ENCODE assay signal across 18 cellular contexts in the genomic region with DNA sequence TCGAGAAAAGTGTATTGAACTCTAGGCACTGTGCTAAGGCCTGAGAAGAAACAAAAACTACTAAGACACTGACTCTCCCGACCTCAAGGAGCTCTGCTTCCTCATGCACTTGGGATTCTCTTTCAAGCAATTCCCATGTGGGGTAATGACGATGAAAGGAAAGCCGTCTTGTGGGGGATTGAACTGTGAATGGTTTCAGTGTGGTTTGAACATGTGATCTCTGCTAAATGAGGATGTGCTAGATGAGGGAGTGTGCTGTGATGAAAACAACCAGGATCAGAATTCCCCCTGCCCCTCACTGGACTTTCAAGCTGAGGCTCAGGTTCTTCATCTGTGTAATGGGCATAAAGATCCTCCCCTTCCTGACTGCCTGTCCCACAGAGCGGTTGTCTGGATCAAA.
DNase-seq lines count a peak whose midpoint lies in the region; ATAC-seq, FAIRE-seq and TF ChIP-seq lines count a peak whose summit lies in the region.
"Had no signal": no experiment of that assay in that cellular context is flagged by ENCODE, and none has a peak within 500 bp of the region (broad histone marks: within the 10 kb centered on the region; RNA-seq: fewer than 3 reads in every experiment).

No MANE protein-coding gene starts in this region.

- H3K27me3 Mint-ChIP-seq in GM23338 (ENCODE audit: insufficient read depth, low read depth, poor library complexity) (no peaks in the 10 kb centered on the region), astrocyte (ENCODE audit: low read depth, unreplicated experiment) (no peaks in the 10 kb centered on the region), memory B cell (no peaks in the 10 kb centered on the region)
- H3K27me3 Mint-ChIP-seq: activated naive CD8-positive, alpha-beta T cell treated with anti-CD3 and anti-CD28 coated beads, Interleukin-2, amount 10 ng/mL, durations not matched to agents 7 days and 5 days had no signal

- peak overlapping the region; percentile 68 for H3K4me2 ChIP-seq in BLaER1
- H3K4me2 ChIP-seq in GM23338 = no peak overlapping the region
- peak overlapping the region; percentile 75 for H3K4me2 ChIP-seq in astrocyte (ENCODE audit: low read length)

- H3K4me1 Mint-ChIP-seq in GM23338 (no peaks in the 10 kb centered on the region), astrocyte (ENCODE audit: low read depth, unreplicated experiment) (peaks cover 11% of the 10 kb centered on the region), memory B cell (peaks cover 15% of the 10 kb centered on the region)

- H3K9me3 Mint-ChIP-seq in GM23338 (no peaks in the 10 kb centered on the region), astrocyte (ENCODE audit: unreplicated experiment) (peaks cover 2% of the 10 kb centered on the region), memory B cell (no peaks in the 10 kb centered on the region)
- H3K9me3 Mint-ChIP-seq: activated naive CD8-positive, alpha-beta T cell treated with anti-CD3 and anti-CD28 coated beads, Interleukin-2, amount 10 ng/mL, durations not matched to agents 7 days and 5 days had no signal

- no peak for FAIRE-seq in astrocyte (lab: Jason Lieb, UNC)
- FAIRE-seq: D721Med, G401.6 had no signal

- H3K4me1 ChIP-seq in BLaER1 (peaks cover 27% of the 10 kb centered on the region), GM23338 (ENCODE audit: insufficient read depth) (no peaks in the 10 kb centered on the region), astrocyte (ENCODE audit: insufficient read depth, low read length) (peaks cover 11% of the 10 kb centered on the region)

- no peak for ATAC-seq in GM23338
- no peak for ATAC-seq in memory B cell (ENCODE audit: low read depth)
- no peak for ATAC-seq in GM19351 (IDR thresholded peaks at IDR 0.05; ENCODE audit: unreplicated experiment)
- ATAC-seq in GM18873 (IDR thresholded peaks at IDR 0.05; ENCODE audit: low FRiP score, unreplicated experiment) = no peak

- DNase-seq in GM23338 (ENCODE audit: low spot score) = no peak
- DNase-seq in astrocyte (ENCODE audit: low read depth) = no peak
- no peak for DNase-seq in memory B cell (ENCODE audit: low spot score in 2 of 2)
- no peak for DNase-seq in substantia nigra (lab: John Stamatoyannopoulos, UW)
- no peak for DNase-seq in WERI-Rb-1
- DNase-seq: activated naive CD8-positive, alpha-beta T cell treated with anti-CD3 and anti-CD28 coated beads, Interleukin-2, amount 10 ng/mL, durations not matched to agents 7 days and 5 days; activated T-cell treated with anti-CD3 and anti-CD28 coated beads for 4 hours; effector memory CD4-positive, alpha-beta T cell; H7; KG1; mucosa of descending colon; NCI-H526 treated with DMSO at 0.1 percent for 48 hours; right cardiac atrium had no signal

- H3K4me3 Mint-ChIP-seq in GM23338 = no peak overlapping the region
- H3K4me3 Mint-ChIP-seq in astrocyte (ENCODE audit: unreplicated experiment) = no peak overlapping the region
- no peak overlapping the region for H3K4me3 Mint-ChIP-seq in memory B cell
- H3K4me3 Mint-ChIP-seq: activated naive CD8-positive, alpha-beta T cell treated with anti-CD3 and anti-CD28 coated beads, Interleukin-2, amount 10 ng/mL, durations not matched to agents 7 days and 5 days had no signal

- TF ChIP-seq CTCF in GM23338 (conservative IDR thresholded peaks at IDR 0.05; ENCODE audit: low read depth in 2 of 2) (no peak), astrocyte (IDR thresholded peaks at IDR 0.05; ENCODE audit: insufficient read depth, low read depth, low read length) (no peak), WERI-Rb-1 (IDR thresholded peaks at IDR 0.05; ENCODE audit: low read depth, low read length) (no peak)

- H3K36me3 ChIP-seq in BLaER1 (peaks cover 85% of the 10 kb centered on the region), GM23338 (ENCODE audit: insufficient read depth) (0 out of 2 replicates have a peak, but pooled peaks cover 5% of the 10 kb centered on the region), astrocyte (ENCODE audit: insufficient read depth, low read length) (peaks cover 8% of the 10 kb centered on the region), WERI-Rb-1 (peaks cover 17% of the 10 kb centered on the region)

- H4K20me1 ChIP-seq in BLaER1 = no peaks in the 10 kb centered on the region
- no peaks in the 10 kb centered on the region; the same call in 1 of the 2 replicates for H4K20me1 ChIP-seq in GM23338 (replicated peaks; ENCODE audit: insufficient read depth)
- no peaks in the 10 kb centered on the region for H4K20me1 ChIP-seq in astrocyte (ENCODE audit: insufficient read depth, low read length)

- H3K27me3 ChIP-seq in BLaER1 (no peaks in the 10 kb centered on the region), GM23338 (ENCODE audit: insufficient read depth) (no peaks in the 10 kb centered on the region), astrocyte (ENCODE audit: insufficient read depth, low read length) (no peaks in the 10 kb centered on the region), WERI-Rb-1 (ENCODE audit: insufficient read depth, low read depth, severe bottlenecking) (no peaks in the 10 kb centered on the region)

- H3K36me3 Mint-ChIP-seq in GM23338 (ENCODE audit: low read depth) (peaks cover 3% of the 10 kb centered on the region; the same call in 2 of the 3 replicates), astrocyte (ENCODE audit: low read depth, unreplicated experiment) (peaks cover 6% of the 10 kb centered on the region), memory B cell (peaks cover 36% of the 10 kb centered on the region)

- H3K79me2 ChIP-seq in GM23338 (replicated peaks; ENCODE audit: insufficient read depth) (no peaks in the 10 kb centered on the region), astrocyte (ENCODE audit: insufficient read depth, low read length) (no peaks in the 10 kb centered on the region)

- no peaks in the 10 kb centered on the region for H3K9me2 ChIP-seq in GM23338 (ENCODE audit: insufficient read depth)

- H3K4me3 ChIP-seq in BLaER1 = no peak overlapping the region
- no peak overlapping the region for H3K4me3 ChIP-seq in GM23338
- H3K4me3 ChIP-seq in astrocyte (ENCODE audit: insufficient read depth, low read depth, low read length) = no peak overlapping the region
- H3K4me3 ChIP-seq in WERI-Rb-1 (ENCODE audit: low read depth, low read length) = no peak overlapping the region
- H3K4me3 ChIP-seq: mucosa of descending colon had no signal

- H3F3A ChIP-seq in GM23338 (replicated peaks; ENCODE audit: low read depth) = no peaks in the 10 kb centered on the region

- H3K27ac Mint-ChIP-seq in GM23338 = no peak overlapping the region
- no peak overlapping the region for H3K27ac Mint-ChIP-seq in astrocyte (ENCODE audit: unreplicated experiment)
- peak overlapping the region; percentile 75 for H3K27ac Mint-ChIP-seq in memory B cell
- H3K27ac Mint-ChIP-seq: activated naive CD8-positive, alpha-beta T cell treated with anti-CD3 and anti-CD28 coated beads, Interleukin-2, amount 10 ng/mL, durations not matched to agents 7 days and 5 days had no signal

- no peaks in the 10 kb centered on the region for H3K9me3 ChIP-seq in BLaER1
- H3K9me3 ChIP-seq in astrocyte (ENCODE audit: insufficient read depth, low read depth, low read length) = no peaks in the 10 kb centered on the region
- no peaks in the 10 kb centered on the region for H3K9me3 ChIP-seq in WERI-Rb-1 (ENCODE audit: severe bottlenecking)
- H3K9me3 ChIP-seq: mucosa of descending colon had no signal

- H3K9ac ChIP-seq in BLaER1 (no peak overlapping the region), astrocyte (ENCODE audit: low read length) (no peak overlapping the region)

- H3K27ac ChIP-seq in BLaER1 (peak overlapping the region; percentile 2; the same call in 1 of the 2 replicates), GM23338 (ENCODE audit: low read depth) (peak overlapping the region; percentile 74; the same call in 1 of the 2 replicates), astrocyte (ENCODE audit: low read depth, low read length) (no peak overlapping the region), substantia nigra (ENCODE audit: low read depth, low read length, poor library complexity, severe bottlenecking) (no peak overlapping the region), WERI-Rb-1 (no peak overlapping the region)

- H2AFZ ChIP-seq in GM23338 (no peak overlapping the region), astrocyte (ENCODE audit: low read depth, low read length) (no peak overlapping the region)

Comparison
In these comparisons a context has a peak if more than half of its experiments do, and no peak if none do; other contexts are left out.
1. H3K27ac ChIP-seq: peak in BLaER1 (single experiment) and GM23338 (single experiment); none in astrocyte (single experiment), substantia nigra (single experiment) and WERI-Rb-1 (single experiment).